28 cellular contexts compared by ENCODE assay signal in the genomic region with DNA sequence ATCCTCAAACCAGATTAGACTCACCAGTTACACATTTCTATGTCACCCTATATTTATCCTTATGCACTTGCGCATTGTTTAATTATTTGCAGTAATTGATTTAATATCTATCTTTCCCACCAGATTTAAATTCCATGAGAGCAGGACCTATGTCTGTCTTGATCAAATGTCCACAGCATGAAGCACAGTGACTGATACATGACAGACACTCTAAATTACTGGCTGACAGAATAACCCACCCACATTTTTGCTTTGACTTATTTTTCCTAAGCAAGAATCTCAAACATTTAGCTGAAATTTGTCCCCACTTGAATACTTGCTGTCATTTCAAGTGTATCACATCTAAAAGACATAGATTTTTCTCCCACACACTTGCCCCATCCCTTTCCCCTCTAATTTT. TPM values are rescaled to one million over a fixed set of nuclear protein-coding genes. Genes with fewer than 3 reads are reported as not detected.
DNase-seq lines count a peak whose midpoint lies in the region; ATAC-seq, FAIRE-seq and TF ChIP-seq lines count a peak whose summit lies in the region.
"Had no signal": no experiment of that assay in that cellular context is flagged by ENCODE, and none has a peak within 500 bp of the region (broad histone marks: within the 10 kb centered on the region; RNA-seq: fewer than 3 reads in every experiment).

No MANE protein-coding gene starts in this region.

- H3K27me3 Mint-ChIP-seq in activated naive CD4-positive, alpha-beta T cell treated with anti-CD3 and anti-CD28 coated beads for 36 hours (ENCODE audit: low read depth), result no peaks in the 10 kb centered on the region
- no peaks in the 10 kb centered on the region for H3K27me3 Mint-ChIP-seq in CD8-positive, alpha-beta T cell (ENCODE audit: low read depth)
- H3K27me3 Mint-ChIP-seq: activated naive CD8-positive, alpha-beta T cell treated with anti-CD3 and anti-CD28 coated beads, Interleukin-2, amount 10 ng/mL, durations not matched to agents 7 days and 5 days had no signal

- ATAC-seq in CD8-positive, alpha-beta T cell, result no peak
- ATAC-seq in GM12878 (peak; percentile 18; the same call in 1 of the 3 replicates), HG02763 (IDR thresholded peaks at IDR 0.05; ENCODE audit: unreplicated experiment) (no peak)
- ATAC-seq in stimulated activated effector memory CD8-positive, alpha-beta T cell treated with anti-CD3 and anti-CD28 coated beads, Interleukin-12 subunit alpha, Interleukin-12 subunit beta, amount 100 ng/mL, for 72 hours, result peak; percentile 58
- ATAC-seq: esophagus mucosa had no signal

- no peak for DNase-seq in activated naive CD4-positive, alpha-beta T cell treated with anti-CD3 and anti-CD28 coated beads for 36 hours
- DNase-seq in activated naive CD4-positive, alpha-beta T cell (lab: John Stamatoyannopoulos, UW), result no peak
- DNase-seq in CD8-positive, alpha-beta T cell, result no peak
- DNase-seq in GM12878 (ENCODE audit: low read depth, low spot score), result no peak
- DNase-seq in stimulated activated effector memory CD8-positive, alpha-beta T cell treated with anti-CD3 and anti-CD28 coated beads, Interleukin-12 subunit alpha, Interleukin-12 subunit beta, amount 100 ng/mL, for 72 hours (ENCODE audit: low spot score in 2 of 2), result no peak
- no peak for DNase-seq in brain microvascular endothelial cell
- no peak for DNase-seq in NCI-H446 (lab: John Stamatoyannopoulos, UW)
- DNase-seq: activated CD4-positive, CD25-positive, alpha-beta regulatory T cell treated with anti-CD3 and anti-CD28 coated beads, Interleukin-2, amount 50 U/mL, for 72 hours; activated CD8-positive, alpha-beta memory T cell treated with anti-CD3 and anti-CD28 coated beads for 24 hours; activated naive CD8-positive, alpha-beta T cell treated with anti-CD3 and anti-CD28 coated beads, Interleukin-2, amount 10 ng/mL, durations not matched to agents 7 days and 5 days; aorta; colonic mucosa; DMS153; glutamatergic neuron; mammary epithelial cell; NCI-H1048; posterior cingulate gyrus; stimulated activated CD4-positive, alpha-beta T cell treated with anti-CD3 and anti-CD28 coated beads, Interleukin-1b, Interleukin-23, amount 100 ng/mL, for 48 hours; thyroid gland had no signal

- CTCF ChIA-PET in activated naive CD4-positive, alpha-beta T cell treated with anti-CD3 and anti-CD28 coated beads for 36 hours (lab: Charles Lee), result interaction anchor here (0.8 to 1.6 kb wide), 3 partner anchors 44 to 233 kb away, joined by 3 to 6 read pairs (median 4); a partner anchor contains a TSS
- CTCF ChIA-PET in CD8-positive, alpha-beta T cell (lab: Charles Lee), result interaction anchor here (2.2 kb wide), 2 partner anchors 12 to 231 kb away, joined by 5 to 15 read pairs; no protein-coding TSS in a partner anchor
- CTCF ChIA-PET in GM12878 (lab: Yijun Ruan, JAX), result interaction anchor here (0.6 to 5.0 kb wide), 4 partner anchors 12 to 372 kb away, joined by 3 to 26 read pairs (median 10); no protein-coding TSS in a partner anchor

- no peaks in the 10 kb centered on the region for H3K9me3 ChIP-seq in CD8-positive, alpha-beta T cell (ENCODE audit: low read length)
- peaks cover 11% of the 10 kb centered on the region for H3K9me3 ChIP-seq in GM12878 (replicated peaks; ENCODE audit: control insufficient read depth, insufficient read depth, low read length)
- H3K9me3 ChIP-seq: colonic mucosa, right atrium auricular region, thyroid gland, vagina had no signal

- H3K27me3 ChIP-seq in CD8-positive, alpha-beta T cell (ENCODE audit: insufficient read depth, low read length), result no peaks in the 10 kb centered on the region
- H3K27me3 ChIP-seq in GM12878 (replicated peaks in 1 of 2; ENCODE audit: control insufficient read depth in 2 of 2, insufficient read depth in 2 of 2, low read length in 1 of 2) (no peaks in the 10 kb centered on the region), brain microvascular endothelial cell (replicated peaks) (peaks cover 5% of the 10 kb centered on the region)
- H3K27me3 ChIP-seq: colonic mucosa, right atrium auricular region, thyroid gland, vagina had no signal

- peaks cover 24% of the 10 kb centered on the region for H3K36me3 Mint-ChIP-seq in activated naive CD4-positive, alpha-beta T cell treated with anti-CD3 and anti-CD28 coated beads for 36 hours (ENCODE audit: low read depth)
- peaks cover 40% of the 10 kb centered on the region for H3K36me3 Mint-ChIP-seq in CD8-positive, alpha-beta T cell
- peaks cover 5% of the 10 kb centered on the region for H3K36me3 Mint-ChIP-seq in stimulated activated effector memory CD8-positive, alpha-beta T cell treated with anti-CD3 and anti-CD28 coated beads, Interleukin-12 subunit alpha, Interleukin-12 subunit beta, amount 100 ng/mL, for 72 hours

- 100% methylated on average over 1 of the region's 1 CpG for WGBS in GM12878 (ENCODE audit: insufficient coverage, insufficient replicate concordance, low lambda C conversion rate, missing lambda C conversion rate)

- TF ChIP-seq CTCF in CD8-positive, alpha-beta T cell (IDR thresholded peaks at IDR 0.05), result no peak
- TF ChIP-seq CTCF in GM12878 (IDR thresholded peaks at IDR 0.05 in 2 of 3, conservative IDR thresholded peaks at IDR 0.05 in 1 of 3; ENCODE audit: control insufficient read depth in 2 of 3, extremely low read depth in 1 of 3, insufficient read depth in 1 of 3, low read depth in 3 of 3, low read length in 3 of 3), result no peak
- no peak for TF ChIP-seq CTCF in brain microvascular endothelial cell (IDR thresholded peaks at IDR 0.05; ENCODE audit: low read depth, low read length, missing control alignments)

- intact Hi-C loops in activated naive CD4-positive, alpha-beta T cell treated with anti-CD3 and anti-CD28 coated beads for 36 hours (cut with micrococcal nuclease), result no loop called here
- intact Hi-C loops in CD8-positive, alpha-beta T cell (cut with DNase I, micrococcal nuclease), result no loop called here
- intact Hi-C loops in GM12878 (cut with micrococcal nuclease; ENCODE audit: unreplicated experiment), result no loop called here

- no peak overlapping the region for H3K27ac ChIP-seq in CD8-positive, alpha-beta T cell (ENCODE audit: low read depth, low read length)
- H3K27ac ChIP-seq in GM12878 (ENCODE audit: control insufficient read depth, insufficient read depth) (peak overlapping the region; percentile 31; the same call in 1 of the 2 replicates), brain microvascular endothelial cell (no peak overlapping the region)
- H3K27ac ChIP-seq: colonic mucosa, right atrium auricular region, thyroid gland, vagina had no signal

- H4K20me1 ChIP-seq in GM12878 (ENCODE audit: control insufficient read depth, insufficient read depth), result no peaks in the 10 kb centered on the region

- RAD21 ChIA-PET in GM12878 (lab: Charles Lee; ENCODE audit: unreplicated experiment), result interaction anchor here (0.9 to 3.3 kb wide), 6 partner anchors 12 to 321 kb away, joined by 3 to 14 read pairs (median 7); no protein-coding TSS in a partner anchor

- no peak for TF ChIP-seq POLR2A in GM12878 (IDR thresholded peaks at IDR 0.05; ENCODE audit: low read depth, low read length)

- in situ Hi-C loops in GM12878 (cut with MboI) (no loop called here), brain microvascular endothelial cell (cut with HindIII; ENCODE audit: low pct_ligation_motif_present, low sequenced_read_pairs) (no loop called here)

- H3K4me3 ChIP-seq in CD8-positive, alpha-beta T cell (ENCODE audit: low read depth, low read length), result no peak overlapping the region
- H3K4me3 ChIP-seq in GM12878 (no peak overlapping the region), brain microvascular endothelial cell (ENCODE audit: low read depth, low read length) (no peak overlapping the region)
- H3K4me3 ChIP-seq: colonic mucosa, right atrium auricular region, smooth muscle cell, thyroid gland, vagina had no signal

- H3K4me3 Mint-ChIP-seq in activated naive CD4-positive, alpha-beta T cell treated with anti-CD3 and anti-CD28 coated beads for 36 hours, result peak overlapping the region; percentile 1
- no peak overlapping the region for H3K4me3 Mint-ChIP-seq in CD8-positive, alpha-beta T cell
- H3K4me3 Mint-ChIP-seq in stimulated activated effector memory CD8-positive, alpha-beta T cell treated with anti-CD3 and anti-CD28 coated beads, Interleukin-12 subunit alpha, Interleukin-12 subunit beta, amount 100 ng/mL, for 72 hours, result peak overlapping the region; percentile 0
- H3K4me3 Mint-ChIP-seq: activated naive CD8-positive, alpha-beta T cell treated with anti-CD3 and anti-CD28 coated beads, Interleukin-2, amount 10 ng/mL, durations not matched to agents 7 days and 5 days; T-helper 1 cell treated with Interleukin-12 subunit alpha and Interleukin-12 subunit beta and Interleukin-4 antibody, amounts not matched to agents 30 μg/mL and 1 μg/mL, for 36 hours had no signal

- POLR2A ChIA-PET in CD8-positive, alpha-beta T cell (lab: Charles Lee), result interaction anchor here (0.7 to 1.2 kb wide), 2 partner anchors 13 to 49 kb away, joined by 3 read pairs; no protein-coding TSS in a partner anchor
- POLR2A ChIA-PET in GM12878 (lab: Charles Lee), result no interaction called here

- SMC1A ChIA-PET in GM12878 (lab: Charles Lee; ENCODE audit: uncharacterized antibody, unreplicated experiment), result interaction anchor here (0.6 to 4.6 kb wide), 18 partner anchors 8 to 381 kb away, joined by 3 to 26 read pairs (median 3); partner anchors contain the start of gene CD200R1

- no peak for TF ChIP-seq RAD21 in GM12878 (IDR thresholded peaks at IDR 0.05; ENCODE audit: insufficient read depth, low read depth, low read length)

- H3K9me3 Mint-ChIP-seq in activated naive CD4-positive, alpha-beta T cell treated with anti-CD3 and anti-CD28 coated beads for 36 hours, result peaks cover 25% of the 10 kb centered on the region
- H3K9me3 Mint-ChIP-seq in CD8-positive, alpha-beta T cell, result peaks cover 16% of the 10 kb centered on the region
- peaks cover 11% of the 10 kb centered on the region for H3K9me3 Mint-ChIP-seq in stimulated activated effector memory CD8-positive, alpha-beta T cell treated with anti-CD3 and anti-CD28 coated beads, Interleukin-12 subunit alpha, Interleukin-12 subunit beta, amount 100 ng/mL, for 72 hours

- no peak overlapping the region for H3K27ac Mint-ChIP-seq in activated naive CD4-positive, alpha-beta T cell treated with anti-CD3 and anti-CD28 coated beads for 36 hours
- peak overlapping the region; percentile 68 for H3K27ac Mint-ChIP-seq in CD8-positive, alpha-beta T cell
- H3K27ac Mint-ChIP-seq in stimulated activated effector memory CD8-positive, alpha-beta T cell treated with anti-CD3 and anti-CD28 coated beads, Interleukin-12 subunit alpha, Interleukin-12 subunit beta, amount 100 ng/mL, for 72 hours, result no peak overlapping the region
- H3K27ac Mint-ChIP-seq: activated naive CD8-positive, alpha-beta T cell treated with anti-CD3 and anti-CD28 coated beads, Interleukin-2, amount 10 ng/mL, durations not matched to agents 7 days and 5 days; T-helper 1 cell treated with Interleukin-12 subunit alpha and Interleukin-12 subunit beta and Interleukin-4 antibody, amounts not matched to agents 30 μg/mL and 1 μg/mL, for 36 hours had no signal

- peak overlapping the region; percentile 60 for H3K4me2 ChIP-seq in GM12878 (ENCODE audit: control insufficient read depth, insufficient read depth)
- H3K4me2 ChIP-seq: smooth muscle cell had no signal

- no TSS peak for BruUV-seq in GM12878 (replicated peaks; lab: Mats Ljungman, UMichigan)

- no peaks in the 10 kb centered on the region for H3K36me3 ChIP-seq in CD8-positive, alpha-beta T cell (ENCODE audit: insufficient read depth, low read length)
- H3K36me3 ChIP-seq in GM12878 (ENCODE audit: control insufficient read depth in 2 of 2, insufficient read depth in 2 of 2, low read length in 1 of 2) (no peaks in the 10 kb centered on the region), brain microvascular endothelial cell (replicated peaks) (no peaks in the 10 kb centered on the region)
- H3K36me3 ChIP-seq: colonic mucosa, right atrium auricular region, thyroid gland, vagina had no signal

- peaks cover 37% of the 10 kb centered on the region for H3K4me1 ChIP-seq in CD8-positive, alpha-beta T cell (ENCODE audit: insufficient read depth, low read length)
- H3K4me1 ChIP-seq in GM12878 (ENCODE audit: control insufficient read depth, insufficient read depth, low read length), result peaks cover 25% of the 10 kb centered on the region
- H3K4me1 ChIP-seq: colonic mucosa, right atrium auricular region, thyroid gland, vagina had no signal

- no peaks in the 10 kb centered on the region; the same call in none of the 2 replicates for H3K79me2 ChIP-seq in GM12878 (ENCODE audit: control insufficient read depth, insufficient read depth, low read length)

- H3K4me1 Mint-ChIP-seq in activated naive CD4-positive, alpha-beta T cell treated with anti-CD3 and anti-CD28 coated beads for 36 hours (ENCODE audit: low read depth), result peaks cover 52% of the 10 kb centered on the region
- peaks cover 63% of the 10 kb centered on the region for H3K4me1 Mint-ChIP-seq in CD8-positive, alpha-beta T cell (ENCODE audit: low read depth)
- peaks cover 30% of the 10 kb centered on the region for H3K4me1 Mint-ChIP-seq in stimulated activated effector memory CD8-positive, alpha-beta T cell treated with anti-CD3 and anti-CD28 coated beads, Interleukin-12 subunit alpha, Interleukin-12 subunit beta, amount 100 ng/mL, for 72 hours

- no peak for FAIRE-seq in GM12878 (lab: Jason Lieb, UNC)

- TF ChIP-seq EP300 in GM12878 (IDR thresholded peaks at IDR 0.05; ENCODE audit: borderline replicate concordance in 1 of 2, control insufficient read depth in 1 of 2, low read depth in 2 of 2, low read length in 2 of 2), result no peak

- H2AFZ ChIP-seq in GM12878 (ENCODE audit: control insufficient read depth, low read depth, low read length), result no peak overlapping the region; the same call in 1 of the 2 replicates

- no peak overlapping the region for H3K9ac ChIP-seq in GM12878 (ENCODE audit: control insufficient read depth, insufficient read depth, low read length)

RNA-seq across cellular contexts. Expression of gene CD200R1, which starts 7.5 kb away (rescaled TPM):
- 1 to 10 TPM; 1.1 TPM for total RNA-seq in activated naive CD4-positive, alpha-beta T cell treated with anti-CD3 and anti-CD28 coated beads for 36 hours
- total RNA-seq in CD8-positive, alpha-beta T cell, result 1 to 10 TPM; 1.5 to 2.2 TPM
- total RNA-seq in GM12878 (2013; cell fraction: nucleolus; rRNA removed), result 0.17 and 0.21 TPM in 2 replicates
- total RNA-seq in GM12878 (2014; rRNA removed) (0.73 and 0.82 TPM in 2 replicates), GM12878 (2014; rRNA removed; fragmentation: Illumina TruSeq; extraction: Trizol) (0.88 and 0.98 TPM in 2 replicates), GM12878 (2021) (0.87 and 0.90 TPM in 2 replicates)
- polyA plus RNA-seq in GM12878 (2011; ENCODE audit: low read depth), result 1.4 TPM
- polyA plus RNA-seq in GM12878 (2011; rRNA removed) (0.12 and 0.15 TPM in 2 replicates), GM12878 (2014; fragmentation: Illumina TruSeq; extraction: Trizol) (0.81 and 0.98 TPM in 2 replicates), GM12878 (2014; fragmentation: Nextera tagmentation; extraction: Ambion mirVana) (under 1 TPM; 0.90 to 0.93 TPM), GM12878 (2014; rRNA removed) (0.60 and 1.1 TPM in 2 replicates), GM12878 (2016; fragmentation: Nextera tagmentation; extraction: Ambion mirVana) (under 1 TPM; 0.55 to 0.59 TPM)
- polyA plus RNA-seq in GM12878 (2011; cell fraction: cytosol; rRNA removed), result 0.03 and 0.07 TPM in 2 replicates
- 0.25 and 0.28 TPM in 2 replicates for polyA plus RNA-seq in GM12878 (2011; cell fraction: nucleus; rRNA removed)
- polyA plus RNA-seq in GM12878 (2012), result 1.8 and 3.4 TPM in 2 replicates
- polyA minus RNA-seq in GM12878 (2011; rRNA and poly(A)+ RNA removed), result 0.15 and 0.31 TPM in 2 replicates
- not detected in 2 replicates for polyA minus RNA-seq in GM12878 (2011; cell fraction: cytosol; rRNA and poly(A)+ RNA removed)
- polyA minus RNA-seq in GM12878 (2011; cell fraction: nucleus; rRNA and poly(A)+ RNA removed), result 0.12 TPM in 1 of 2 replicates, not detected in the other
- total RNA-seq: H4, HT1080, NCI-H460 had no signal
- polyA plus RNA-seq: mammary epithelial cell, smooth muscle cell had no signal

RNA-seq across cellular contexts. Expression of gene GTPBP8, which starts 23.4 kb away (rescaled TPM):
- total RNA-seq in activated naive CD4-positive, alpha-beta T cell treated with anti-CD3 and anti-CD28 coated beads for 36 hours, result 10 to 100 TPM; 62.8 to 68.9 TPM
- 10 to 100 TPM; 20.1 to 22.3 TPM for total RNA-seq in CD8-positive, alpha-beta T cell
- total RNA-seq in GM12878 (2013; cell fraction: nucleolus; rRNA removed), result 14.4 and 17.4 TPM in 2 replicates
- total RNA-seq in GM12878 (2014; rRNA removed) (16.8 and 25.6 TPM in 2 replicates), GM12878 (2014; rRNA removed; fragmentation: Illumina TruSeq; extraction: Trizol) (12.7 and 13.6 TPM in 2 replicates), GM12878 (2021) (10.8 and 14.0 TPM in 2 replicates)
- 6.0 TPM for polyA plus RNA-seq in GM12878 (2011; ENCODE audit: low read depth)
- polyA plus RNA-seq in GM12878 (2011; rRNA removed) (15.3 and 22.6 TPM in 2 replicates), GM12878 (2014; fragmentation: Illumina TruSeq; extraction: Trizol) (10.3 and 11.9 TPM in 2 replicates), GM12878 (2014; fragmentation: Nextera tagmentation; extraction: Ambion mirVana) (10 to 100 TPM; 18.8 to 29.0 TPM), GM12878 (2014; rRNA removed) (15.3 and 20.3 TPM in 2 replicates), GM12878 (2016; fragmentation: Nextera tagmentation; extraction: Ambion mirVana) (10 to 100 TPM; 13.6 to 19.0 TPM)
- 23.9 and 32.5 TPM in 2 replicates for polyA plus RNA-seq in GM12878 (2011; cell fraction: cytosol; rRNA removed)
- polyA plus RNA-seq in GM12878 (2011; cell fraction: nucleus; rRNA removed), result 12.3 and 19.7 TPM in 2 replicates
- polyA plus RNA-seq in GM12878 (2012), result 11.9 and 12.3 TPM in 2 replicates
- 6.5 and 16.8 TPM in 2 replicates for polyA minus RNA-seq in GM12878 (2011; rRNA and poly(A)+ RNA removed)
- 6.8 and 8.3 TPM in 2 replicates for polyA minus RNA-seq in GM12878 (2011; cell fraction: cytosol; rRNA and poly(A)+ RNA removed)
- polyA minus RNA-seq in GM12878 (2011; cell fraction: nucleus; rRNA and poly(A)+ RNA removed), result 10.2 and 23.1 TPM in 2 replicates

Comparison
In these comparisons a context has a peak if more than half of its experiments do, and no peak if none do; other contexts are left out.
1. ATAC-seq: peak in GM12878 (single experiment) and stimulated activated effector memory CD8-positive, alpha-beta T cell treated with anti-CD3 and anti-CD28 coated beads, Interleukin-12 subunit alpha, Interleukin-12 subunit beta, amount 100 ng/mL, for 72 hours (single experiment); none in CD8-positive, alpha-beta T cell (single experiment) and HG02763 (single experiment).